Comparison of ENCODE assay signal across 14 cellular contexts in genomic region chr7:27642271-27642670, GRCh38. TPM values are rescaled to one million over a fixed set of nuclear protein-coding genes. Genes with fewer than 3 reads are reported as not detected.
DNase-seq lines count a peak whose midpoint lies in the region; ATAC-seq and TF ChIP-seq lines count a peak whose summit lies in the region.
"Had no signal": no experiment of that assay in that cellular context is flagged by ENCODE, and none has a peak within 500 bp of the region (broad histone marks: within the 10 kb centered on the region; RNA-seq: fewer than 3 reads in every experiment).

No MANE protein-coding gene starts in this region.

- H3K4me3 ChIP-seq in ascending aorta (no peak overlapping the region), right lobe of liver (no peak overlapping the region), skeletal muscle satellite cell (ENCODE audit: low read length) (no peak overlapping the region)
- H3K4me3 ChIP-seq: BLaER1 treated with 17β-estradiol and CSF1 and Interleukin-3, amounts not matched to agents 10 nM and 100 nM; GM23338 had no signal

- H3K4me3 Mint-ChIP-seq in HFFc6 = no peak overlapping the region
- H3K4me3 Mint-ChIP-seq in natural killer cell = no peak overlapping the region
- H3K4me3 Mint-ChIP-seq: GM23338 had no signal

- H3K9me3 ChIP-seq in ascending aorta = no peaks in the 10 kb centered on the region
- H3K9me3 ChIP-seq in right lobe of liver = no peaks in the 10 kb centered on the region
- no peaks in the 10 kb centered on the region for H3K9me3 ChIP-seq in skeletal muscle satellite cell (replicated peaks; ENCODE audit: low read length)

- DNase-seq in HFFc6 (no peak), ascending aorta (ENCODE audit: low spot score in 2 of 2) (no peak), right lobe of liver (no peak), natural killer cell (no peak), A172 (ENCODE audit: low spot score) (no peak), NCI-H187 (lab: John Stamatoyannopoulos, UW) (no peak)
- DNase-seq: DMS153, Kasumi-1, NCI-H1930, NCI-H2171 had no signal

- H3K27me3 Mint-ChIP-seq in HFFc6 (ENCODE audit: insufficient read depth) = no peaks in the 10 kb centered on the region; the same call in 1 of the 2 replicates
- no peaks in the 10 kb centered on the region for H3K27me3 Mint-ChIP-seq in natural killer cell (ENCODE audit: low read depth in 2 of 2)

- H3K36me3 ChIP-seq in ascending aorta (peaks cover 0 to 5% of the 10 kb centered on the region in 2 donors), right lobe of liver (peaks cover 0 to 6% (median 0%) of the 10 kb centered on the region in 4 donors), skeletal muscle satellite cell (ENCODE audit: insufficient read depth, low read length) (peaks cover 3% of the 10 kb centered on the region)

- H3K27ac ChIP-seq in ascending aorta (peak overlapping the region; percentile 33 to 34), right lobe of liver (peak overlapping the region; percentile 41 to 85 (median 65))
- H3K27ac ChIP-seq: BLaER1 treated with 17β-estradiol and CSF1 and Interleukin-3, amounts not matched to agents 10 nM and 100 nM had no signal

- peaks cover 25% of the 10 kb centered on the region for H3K4me1 Mint-ChIP-seq in HFFc6 (ENCODE audit: low read depth)
- peaks cover 11 to 15% of the 10 kb centered on the region in 2 donors for H3K4me1 Mint-ChIP-seq in natural killer cell

- TF ChIP-seq CTCF in HFFc6 (IDR thresholded peaks at IDR 0.05) (no peak), ascending aorta (IDR thresholded peaks at IDR 0.05) (no peak), right lobe of liver (IDR thresholded peaks at IDR 0.05) (no peak), natural killer cell (IDR thresholded peaks at IDR 0.05) (no peak)

- peak overlapping the region; percentile 60 for H3K4me2 ChIP-seq in skeletal muscle satellite cell (ENCODE audit: low read length)
- H3K4me2 ChIP-seq: BLaER1 treated with 17β-estradiol and CSF1 and Interleukin-3, amounts not matched to agents 10 nM and 100 nM; GM23338 had no signal

- H3K9ac ChIP-seq in skeletal muscle satellite cell (ENCODE audit: low read depth, low read length) = peak overlapping the region; percentile 59
- H3K9ac ChIP-seq: BLaER1 treated with 17β-estradiol and CSF1 and Interleukin-3, amounts not matched to agents 10 nM and 100 nM had no signal

- H3K27ac Mint-ChIP-seq in HFFc6 (peak overlapping the region; percentile 69; the same call in 1 of the 2 replicates), natural killer cell (no peak overlapping the region)
- H3K27ac Mint-ChIP-seq: GM23338 had no signal

- WGBS in right lobe of liver (ENCODE audit: insufficient coverage, low coverage, low lambda C conversion rate, missing lambda C conversion rate) = 70% methylated on average over 2 of the region's 2 CpGs

- H3K36me3 Mint-ChIP-seq in HFFc6 (ENCODE audit: low read depth) = peaks cover 29% of the 10 kb centered on the region
- H3K36me3 Mint-ChIP-seq in natural killer cell = no peaks in the 10 kb centered on the region

- H3K9me3 Mint-ChIP-seq in HFFc6 (no peaks in the 10 kb centered on the region), natural killer cell (peaks cover 0 to 2% of the 10 kb centered on the region in 2 donors)
- H3K9me3 Mint-ChIP-seq: GM23338 had no signal

- no peak for TF ChIP-seq POLR2A in right lobe of liver (IDR thresholded peaks at IDR 0.05)

- ATAC-seq in right lobe of liver (peak in 2 of 4 donors; percentile 7 to 15), natural killer cell (no peak)
- ATAC-seq: GM23338 had no signal

- intact Hi-C loops in ascending aorta (cut with DNase I) = no loop called here
- intact Hi-C loops in right lobe of liver (cut with DNase I) = no loop called here
- intact Hi-C loops in natural killer cell (cut with micrococcal nuclease) = no loop called here

- H3K4me1 ChIP-seq in ascending aorta (peaks cover 0 to 6% of the 10 kb centered on the region in 2 donors), right lobe of liver (peaks cover 0 to 17% (median 8%) of the 10 kb centered on the region in 4 donors), skeletal muscle satellite cell (ENCODE audit: control insufficient read depth, insufficient read depth, low read length) (peaks cover 26% of the 10 kb centered on the region)

- H3K27me3 ChIP-seq in ascending aorta (no peaks in the 10 kb centered on the region), right lobe of liver (no peaks in the 10 kb centered on the region), skeletal muscle satellite cell (ENCODE audit: control insufficient read depth, insufficient read depth, low read length) (no peaks in the 10 kb centered on the region)
- H3K27me3 ChIP-seq: BLaER1 treated with 17β-estradiol and CSF1 and Interleukin-3, amounts not matched to agents 10 nM and 100 nM; SJCRH30 had no signal

RNA-seq across cellular contexts. Expression of gene HIBADH, which starts 20.4 kb away (rescaled TPM):
- 10 to 100 TPM; 43.6 to 55.6 (median 47.3) TPM for total RNA-seq in HFFc6 (2021; fragmentation: NEBNext Ultra II Directional; extraction: Animal tissue kit (Norgen Biotek cat#: 25700))
- total RNA-seq in ascending aorta (10.6 TPM), right lobe of liver (100 to 1,000 TPM in 1 of 6 experiments, 10 to 100 TPM in 5; 64.9 to 143 (median 67.2) TPM), natural killer cell (1 to 10 TPM; 8.0 to 9.9 (median 8.1) TPM)
- 35.2 and 36.9 TPM in 2 replicates for total RNA-seq in skeletal muscle satellite cell (2012; rRNA removed)
- 120 and 123 TPM in 2 replicates for total RNA-seq in A172 (2014; rRNA removed; shearing (Covaris generic))
